Comparison of ENCODE assay signal across 12 cellular contexts in the genomic region with DNA sequence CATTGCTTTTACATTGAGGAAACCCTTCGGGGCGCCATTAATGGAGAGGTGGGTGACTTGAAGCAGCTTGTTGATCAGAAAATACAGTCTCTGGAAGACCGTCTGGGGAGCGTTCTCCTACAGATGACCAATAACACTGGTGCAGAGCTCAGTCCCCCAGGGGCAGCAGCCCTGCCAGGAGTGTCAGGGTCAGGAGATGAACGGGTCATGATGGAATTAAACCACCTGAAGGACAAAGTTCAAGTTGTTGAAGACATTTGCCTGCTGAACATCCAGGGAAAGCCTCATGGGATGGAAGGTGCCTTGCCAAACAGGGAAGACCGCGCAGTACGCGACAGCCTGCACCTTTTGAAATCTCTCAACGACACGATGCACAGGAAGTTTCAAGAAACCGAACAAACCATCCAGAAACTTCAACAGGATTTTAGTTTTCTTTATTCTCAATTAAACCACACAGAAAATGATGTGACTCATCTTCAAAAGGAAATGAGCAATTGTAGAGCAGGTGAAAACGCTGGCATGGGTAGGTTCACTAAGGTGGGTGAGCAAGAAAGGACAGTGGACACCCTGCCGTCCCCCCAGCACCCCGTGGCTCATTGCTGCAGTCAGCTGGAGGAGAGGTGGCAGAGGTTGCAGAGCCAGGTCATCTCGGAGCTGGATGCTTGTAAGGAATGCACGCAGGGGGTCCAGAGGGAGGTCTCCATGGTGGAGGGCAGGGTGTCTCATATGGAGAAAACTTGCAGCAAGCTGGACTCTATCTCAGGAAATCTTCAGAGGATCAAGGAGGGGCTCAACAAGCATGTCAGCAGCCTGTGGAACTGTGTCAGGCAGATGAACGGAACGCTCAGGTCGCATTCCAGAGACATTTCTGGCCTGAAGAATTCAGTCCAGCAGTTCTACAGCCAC. TPM values are rescaled to one million over a fixed set of nuclear protein-coding genes. Genes with fewer than 3 reads are reported as not detected.
DNase-seq lines count a peak whose midpoint lies in the region; ATAC-seq and TF ChIP-seq lines count a peak whose summit lies in the region.
"Had no signal": no experiment of that assay in that cellular context is flagged by ENCODE, and none has a peak within 500 bp of the region (broad histone marks: within the 10 kb centered on the region; RNA-seq: fewer than 3 reads in every experiment).

No MANE protein-coding gene starts in this region.

- POLR2A ChIA-PET in activated CD8-positive, alpha-beta T cell treated with anti-CD3 and anti-CD28 coated beads, Interleukin-2, amount 10 ng/mL, durations not matched to agents 7 days and 5 days (lab: Charles Lee) = no interaction called here

- CTCF ChIA-PET in activated CD8-positive, alpha-beta T cell treated with anti-CD3 and anti-CD28 coated beads, Interleukin-2, amount 10 ng/mL, durations not matched to agents 7 days and 5 days (lab: Charles Lee) = interaction anchor here (1.1 to 1.2 kb wide), 2 partner anchors 9 to 238 kb away, joined by 3 to 4 read pairs; no protein-coding TSS in a partner anchor

- no peak overlapping the region for H3K27ac ChIP-seq in coronary artery

- peaks cover 32% of the 10 kb centered on the region for H3K4me1 Mint-ChIP-seq in activated CD8-positive, alpha-beta T cell treated with anti-CD3 and anti-CD28 coated beads, Interleukin-2, amount 10 ng/mL, durations not matched to agents 7 days and 5 days (ENCODE audit: low read depth)

- peak overlapping the region; percentile 69 for H3K27ac Mint-ChIP-seq in activated CD8-positive, alpha-beta T cell treated with anti-CD3 and anti-CD28 coated beads, Interleukin-2, amount 10 ng/mL, durations not matched to agents 7 days and 5 days
- H3K27ac Mint-ChIP-seq: brain had no signal

- TF ChIP-seq CTCF in coronary artery (IDR thresholded peaks at IDR 0.05) (no peak), GM10266 (IDR thresholded peaks at IDR 0.05; ENCODE audit: control insufficient read depth, insufficient read depth, low read depth, missing control alignments) (no peak)

- H3K9me3 Mint-ChIP-seq in activated CD8-positive, alpha-beta T cell treated with anti-CD3 and anti-CD28 coated beads, Interleukin-2, amount 10 ng/mL, durations not matched to agents 7 days and 5 days (ENCODE audit: insufficient read depth) = peaks cover 9% of the 10 kb centered on the region

- peak overlapping the region; percentile 43 for H3K4me3 Mint-ChIP-seq in activated CD8-positive, alpha-beta T cell treated with anti-CD3 and anti-CD28 coated beads, Interleukin-2, amount 10 ng/mL, durations not matched to agents 7 days and 5 days
- H3K4me3 Mint-ChIP-seq: brain had no signal

- H3K36me3 Mint-ChIP-seq in activated CD8-positive, alpha-beta T cell treated with anti-CD3 and anti-CD28 coated beads, Interleukin-2, amount 10 ng/mL, durations not matched to agents 7 days and 5 days (ENCODE audit: low read depth) = peaks cover 8% of the 10 kb centered on the region

- no peaks in the 10 kb centered on the region for H3K27me3 Mint-ChIP-seq in activated CD8-positive, alpha-beta T cell treated with anti-CD3 and anti-CD28 coated beads, Interleukin-2, amount 10 ng/mL, durations not matched to agents 7 days and 5 days (ENCODE audit: low read depth)

- no peak overlapping the region for H3K4me3 ChIP-seq in coronary artery

- DNase-seq in cardiac septum (ENCODE audit: low spot score) = peak; percentile 68
- DNase-seq in left ventricle myocardium superior = no peak
- no peak for DNase-seq in activated CD8-positive, alpha-beta T cell treated with anti-CD3 and anti-CD28 coated beads, Interleukin-2, amount 10 ng/mL, durations not matched to agents 7 days and 5 days
- DNase-seq in coronary artery (ENCODE audit: low spot score) = peak; percentile 56
- DNase-seq in stimulated activated naive CD8-positive, alpha-beta T cell treated with anti-CD3 and anti-CD28 coated beads, Interleukin-15, Interleukin-2, amounts not matched to agents 100 U/mL and 50 U/mL, for 24 hours = no peak
- no peak for DNase-seq in GM10266 (ENCODE audit: extremely low spot score)
- no peak for DNase-seq in stimulated activated CD4-positive, alpha-beta T cell treated with anti-CD3 and anti-CD28 coated beads, Interleukin-2, amount 100 ng/mL, for 24 hours
- DNase-seq in SK-N-DZ (ENCODE audit: low spot score) = no peak
- DNase-seq: HCEC 1CT, hippocampal formation had no signal

- ATAC-seq in left ventricle myocardium superior = no peak
- peak; percentile 47 for ATAC-seq in activated CD8-positive, alpha-beta T cell treated with anti-CD3 and anti-CD28 coated beads, Interleukin-2, amount 10 ng/mL, durations not matched to agents 7 days and 5 days
- ATAC-seq in stimulated activated naive CD8-positive, alpha-beta T cell treated with anti-CD3 and anti-CD28 coated beads, Interleukin-15, Interleukin-2, amounts not matched to agents 100 U/mL and 50 U/mL, for 24 hours = peak; percentile 65
- ATAC-seq: left colon had no signal

- intact Hi-C loops in cardiac septum (cut with DNase I) (no loop called here), left ventricle myocardium superior (cut with micrococcal nuclease) (no loop called here)

RNA-seq across cellular contexts. Expression of gene EMILIN2, which starts 45.0 kb away (rescaled TPM):
- 11.1 TPM for total RNA-seq in cardiac septum
- 23.4 TPM for total RNA-seq in left ventricle myocardium superior
- 10 to 100 TPM; 32.7 to 34.6 TPM for total RNA-seq in activated CD8-positive, alpha-beta T cell treated with anti-CD3 and anti-CD28 coated beads, Interleukin-2, amount 10 ng/mL, durations not matched to agents 7 days and 5 days
- 0.57 and 0.66 TPM in 2 replicates for polyA plus RNA-seq in SK-N-DZ (2014; cell fraction: cytosol; rRNA removed)
- 0.28 and 0.49 TPM in 2 replicates for polyA plus RNA-seq in SK-N-DZ (2014; cell fraction: nucleus; rRNA removed)

Comparison
In these comparisons a context has a peak if more than half of its experiments do, and no peak if none do; other contexts are left out.
1. DNase-seq: peak in cardiac septum (single experiment) and coronary artery (single experiment); none in left ventricle myocardium superior (single experiment), activated CD8-positive, alpha-beta T cell treated with anti-CD3 and anti-CD28 coated beads, Interleukin-2, amount 10 ng/mL, durations not matched to agents 7 days and 5 days (single experiment), stimulated activated naive CD8-positive, alpha-beta T cell treated with anti-CD3 and anti-CD28 coated beads, Interleukin-15, Interleukin-2, amounts not matched to agents 100 U/mL and 50 U/mL, for 24 hours (single experiment), GM10266 (single experiment), stimulated activated CD4-positive, alpha-beta T cell treated with anti-CD3 and anti-CD28 coated beads, Interleukin-2, amount 100 ng/mL, for 24 hours (0 of 2) and SK-N-DZ (single experiment).